2 cellular contexts compared by ENCODE assay signal in genomic region chr2:238407566-238407965, GRCh38.
TF ChIP-seq lines count a peak whose summit lies in the region.

No MANE protein-coding gene starts in this region.

TF ChIP-seq in HepG2, 621 proteins besides CTCF, POLR2A, EP300 and RAD21:
- TF ChIP-seq BATF2 (CRISPR knock-in tag; IDR thresholded peaks at IDR 0.05) (0 out of 2 replicates have a peak, but pooled peaks have one; percentile 24), HOXA3 (CRISPR knock-in tag; IDR thresholded peaks at IDR 0.05) (peak; percentile 22; the same call in 1 of the 2 replicates), ZBTB38 (CRISPR knock-in tag; IDR thresholded peaks at IDR 0.05) (peak; percentile 78), HNF4A (CRISPR knock-in tag; IDR thresholded peaks at IDR 0.05) (0 out of 2 replicates have a peak, but pooled peaks have one; percentile 12), ZNF441 (CRISPR knock-in tag; IDR thresholded peaks at IDR 0.05; ENCODE audit: borderline replicate concordance) (0 out of 2 replicates have a peak, but pooled peaks have one; percentile 40), GLI4 (CRISPR knock-in tag; IDR thresholded peaks at IDR 0.05; ENCODE audit: borderline replicate concordance) (no peak), NONO (IDR thresholded peaks at IDR 0.05) (no peak), NONO (CRISPR knock-in tag; conservative IDR thresholded peaks at IDR 0.05) (peak; percentile 51; the same call in 1 of the 2 replicates), SALL1 (CRISPR knock-in tag; IDR thresholded peaks at IDR 0.05) (no peak), MAX (IDR thresholded peaks at IDR 0.05) (peak; percentile 53), ZNF687 (CRISPR knock-in tag; IDR thresholded peaks at IDR 0.05) (peak; percentile 69)

TF ChIP-seq in H1, 55 proteins besides CTCF, POLR2A, EP300 and RAD21:
- TF ChIP-seq TAF1 (IDR thresholded peaks at IDR 0.05; ENCODE audit: low read depth, low read length) (no peak), EZH2 (IDR thresholded peaks at IDR 0.05; ENCODE audit: low read depth, low read length, severe bottlenecking) (no peak), ATF2 (IDR thresholded peaks at IDR 0.05; ENCODE audit: low read length) (no peak), KDM4A (IDR thresholded peaks at IDR 0.05; ENCODE audit: low read depth, low read length, severe bottlenecking) (no peak), SAP30 (IDR thresholded peaks at IDR 0.05; ENCODE audit: insufficient read depth, insufficient replicate concordance, low read length) (no peak)
TF ChIP-seq in H1: peak in this region for 0.
